ENCODE assay signal across 25 cellular contexts in the genomic region with DNA sequence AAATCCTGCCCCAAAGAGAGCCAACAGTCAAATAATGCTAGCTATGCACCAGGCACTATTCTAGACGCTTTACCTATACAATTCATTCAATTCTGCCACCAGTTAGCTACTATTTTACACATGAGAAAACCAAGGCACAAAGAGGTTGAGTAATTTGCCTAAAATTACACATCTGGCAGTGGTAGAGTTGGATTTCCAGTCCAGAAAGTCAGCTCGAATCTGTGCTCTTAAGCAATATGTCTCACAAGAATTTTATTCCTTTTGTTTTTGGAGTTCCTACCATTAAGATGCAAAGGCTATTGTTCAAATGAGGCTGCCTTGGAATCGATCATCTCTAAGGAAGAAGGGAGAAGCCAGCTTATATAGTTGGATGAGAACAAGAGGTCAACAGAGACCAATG.
DNase-seq lines count a peak whose midpoint lies in the region; ATAC-seq, FAIRE-seq and TF ChIP-seq lines count a peak whose summit lies in the region.
"Had no signal": no experiment of that assay in that cellular context is flagged by ENCODE, and none has a peak within 500 bp of the region (broad histone marks: within the 10 kb centered on the region; RNA-seq: fewer than 3 reads in every experiment).

No MANE protein-coding gene starts in this region.

- H3K79me2 ChIP-seq in ACC112 (ENCODE audit: control insufficient read depth, insufficient read depth, low read length, unreplicated experiment) (no peaks in the 10 kb centered on the region), GM23338 (replicated peaks; ENCODE audit: insufficient read depth) (no peaks in the 10 kb centered on the region), H1 (ENCODE audit: control insufficient read depth in 1 of 2, insufficient read depth in 2 of 2, low read length in 2 of 2) (no peaks in the 10 kb centered on the region)

- no peak overlapping the region for H3K9ac ChIP-seq in H1 (replicated peaks in 1 of 4; ENCODE audit: extremely low read depth in 1 of 4, low read depth in 3 of 4, low read length in 3 of 4)
- H3K9ac ChIP-seq in mesenchymal stem cell (ENCODE audit: low read length), result peak overlapping the region; percentile 20
- H3K9ac ChIP-seq: BLaER1 treated with 17β-estradiol and CSF1 and Interleukin-3, amounts not matched to agents 10 nM and 100 nM; KMS-11 had no signal

- TF ChIP-seq CTCF in GM23338 (conservative IDR thresholded peaks at IDR 0.05; ENCODE audit: low read depth in 2 of 2), result no peak
- TF ChIP-seq CTCF in H1 (IDR thresholded peaks at IDR 0.05; ENCODE audit: control extremely low read depth in 1 of 3, insufficient read depth in 1 of 3, low read depth in 1 of 3, low read length in 3 of 3), result no peak
- TF ChIP-seq CTCF in transverse colon (IDR thresholded peaks at IDR 0.05), result no peak

- POLR2A ChIA-PET in H1 (lab: Charles Lee; ENCODE audit: partially characterized antibody), result no interaction called here

- FAIRE-seq in H1 (lab: Jason Lieb, UNC), result no peak
- FAIRE-seq: A549, HTR-8/SVneo had no signal

- H3K4me1 Mint-ChIP-seq in GM23338, result no peaks in the 10 kb centered on the region
- H3K4me1 Mint-ChIP-seq: CD4-positive, alpha-beta memory T cell had no signal

- no peak overlapping the region for H3K27ac Mint-ChIP-seq in GM23338
- H3K27ac Mint-ChIP-seq: CD4-positive, alpha-beta memory T cell had no signal

- no peaks in the 10 kb centered on the region for H3F3A ChIP-seq in GM23338 (replicated peaks; ENCODE audit: low read depth)

- H2AK5ac ChIP-seq in H1 (ENCODE audit: low read depth, low read length) (no peak overlapping the region), mesenchymal stem cell (ENCODE audit: low read length, severe bottlenecking) (no peak overlapping the region)

- H3K14ac ChIP-seq in H1 (ENCODE audit: insufficient read length), result no peak overlapping the region
- no peak overlapping the region for H3K14ac ChIP-seq in mesenchymal stem cell (ENCODE audit: low read length in 2 of 2)

- H3K23ac ChIP-seq in H1 (ENCODE audit: insufficient read length) (no peak overlapping the region), mesenchymal stem cell (ENCODE audit: low read length in 2 of 2) (no peak overlapping the region)

- no peaks in the 10 kb centered on the region for H3K36me3 Mint-ChIP-seq in GM23338 (ENCODE audit: low read depth)
- H3K36me3 Mint-ChIP-seq: CD4-positive, alpha-beta memory T cell had no signal

- WGBS in H1 (ENCODE audit: extremely low coverage in 1 of 2, insufficient coverage in 1 of 2, insufficient read length in 1 of 2, insufficient replicate concordance in 2 of 2, low coverage in 1 of 2, low lambda C conversion rate in 2 of 2, missing lambda C conversion rate in 1 of 2), 2 experiments, result 59% methylated on average over 3 of the region's 3 CpGs; no CpG with 5 or more reads in 1 of the 2 experiments
- WGBS in mesenchymal stem cell, result 82% methylated on average over 3 of the region's 3 CpGs
- WGBS in transverse colon (ENCODE audit: low coverage in 1 of 2), 2 donors, result 48 to 60% methylated on average over 3 of the region's 3 CpGs

- H3K27ac ChIP-seq in ACC112 (ENCODE audit: low read depth, low read length), result no peak overlapping the region
- no peak overlapping the region for H3K27ac ChIP-seq in GM23338 (ENCODE audit: low read depth)
- no peak overlapping the region for H3K27ac ChIP-seq in H1 (ENCODE audit: low read depth, low read length)
- no peak overlapping the region for H3K27ac ChIP-seq in mesenchymal stem cell (ENCODE audit: low read length, poor library complexity, severe bottlenecking)
- no peak overlapping the region for H3K27ac ChIP-seq in transverse colon
- H3K27ac ChIP-seq: A549; BLaER1 treated with 17β-estradiol and CSF1 and Interleukin-3, amounts not matched to agents 10 nM and 100 nM; KMS-11; SJCRH30 had no signal

- H3K27me3 Mint-ChIP-seq in GM23338 (ENCODE audit: insufficient read depth, low read depth, poor library complexity), result no peaks in the 10 kb centered on the region
- H3K27me3 Mint-ChIP-seq: CD4-positive, alpha-beta memory T cell had no signal

- no peak overlapping the region for H3K18ac ChIP-seq in H1 (ENCODE audit: extremely low read depth, low read length)
- no peak overlapping the region for H3K18ac ChIP-seq in mesenchymal stem cell (ENCODE audit: low read depth in 1 of 2, low read length in 2 of 2)

- H4K20me1 ChIP-seq in GM23338 (replicated peaks; ENCODE audit: insufficient read depth) (no peaks in the 10 kb centered on the region), H1 (replicated peaks in 1 of 2; ENCODE audit: control insufficient read depth in 1 of 2, insufficient read depth in 2 of 2, low read length in 2 of 2) (no peaks in the 10 kb centered on the region)
- H4K20me1 ChIP-seq: BLaER1 treated with 17β-estradiol and CSF1 and Interleukin-3, amounts not matched to agents 10 nM and 100 nM had no signal

- TF ChIP-seq EP300 in H1 (IDR thresholded peaks at IDR 0.05; ENCODE audit: borderline replicate concordance in 1 of 2, low read depth in 2 of 2, low read length in 2 of 2) (no peak), transverse colon (IDR thresholded peaks at IDR 0.05; ENCODE audit: low read depth) (no peak)

- intact Hi-C loops in transverse colon (cut with DNase I; ENCODE audit: low total_unique reads), result no loop called here

- H3K56ac ChIP-seq in H1 (replicated peaks; ENCODE audit: insufficient read length, low read depth, low read length), result no peak overlapping the region

- H3K4me3 Mint-ChIP-seq in GM23338, result no peak overlapping the region
- H3K4me3 Mint-ChIP-seq: CD4-positive, alpha-beta memory T cell had no signal

- H3K4me2 ChIP-seq in GM23338 (no peak overlapping the region), H1 (ENCODE audit: insufficient read depth in 1 of 2, low read depth in 2 of 2, low read length in 2 of 2) (no peak overlapping the region), mesenchymal stem cell (ENCODE audit: low read length, poor library complexity, severe bottlenecking) (no peak overlapping the region)
- H3K4me2 ChIP-seq: A549; BLaER1 treated with 17β-estradiol and CSF1 and Interleukin-3, amounts not matched to agents 10 nM and 100 nM; KMS-11 had no signal

- H3K23me2 ChIP-seq in H1 (ENCODE audit: low read depth, low read length), result no peaks in the 10 kb centered on the region

- no peak overlapping the region for H3K4me3 ChIP-seq in ACC112 (ENCODE audit: low read depth, low read length)
- no peak overlapping the region for H3K4me3 ChIP-seq in GM23338
- no peak overlapping the region for H3K4me3 ChIP-seq in H1 (ENCODE audit: extremely low read depth in 1 of 4, insufficient read depth in 2 of 4, low read depth in 3 of 4, low read length in 4 of 4)
- H3K4me3 ChIP-seq in mesenchymal stem cell (ENCODE audit: insufficient read depth in 1 of 2, low read depth in 1 of 2, low read length in 2 of 2), result no peak overlapping the region
- no peak overlapping the region for H3K4me3 ChIP-seq in transverse colon
- H3K4me3 ChIP-seq: A549; BLaER1 treated with 17β-estradiol and CSF1 and Interleukin-3, amounts not matched to agents 10 nM and 100 nM; SJCRH30 had no signal

- no peak overlapping the region for H2BK20ac ChIP-seq in H1 (ENCODE audit: low read length)

- H2BK120ac ChIP-seq in H1 (replicated peaks; ENCODE audit: low read depth, low read length) (no peak overlapping the region), mesenchymal stem cell (ENCODE audit: low read depth, low read length) (no peak overlapping the region)

- no peak for DNase-seq in GM23338 (ENCODE audit: low spot score)
- DNase-seq in H1 (ENCODE audit: low read depth in 1 of 2, low spot score in 2 of 2), result no peak
- no peak for DNase-seq in mesenchymal stem cell
- no peak for DNase-seq in transverse colon
- no peak for DNase-seq in NCI-H1694 (lab: John Stamatoyannopoulos, UW)
- DNase-seq: Caco-2; CD4-positive, alpha-beta memory T cell; DMS 273 treated with DMSO at 0.1 percent for 48 hours; DMS79 treated with DMSO at 0.1 percent for 48 hours; HCEC 1CT; IMR-90; NCI-H1092 treated with DMSO at 0.1 percent for 48 hours; NCI-H1436 treated with DMSO at 0.1 percent for 48 hours; NCI-H2029; NCI-H2227 treated with DMSO at 0.1 percent for 48 hours; NCI-H510A; NCI-H748 treated with DMSO at 0.1 percent for 48 hours; SJCRH30 had no signal

- no peaks in the 10 kb centered on the region for H3K9me3 Mint-ChIP-seq in GM23338
- H3K9me3 Mint-ChIP-seq: CD4-positive, alpha-beta memory T cell had no signal

- ATAC-seq in GM23338 (no peak), GM21367 (IDR thresholded peaks at IDR 0.05; ENCODE audit: unreplicated experiment) (no peak)
- ATAC-seq: A549, Panc1 had no signal

- H3K27me3 ChIP-seq in ACC112 (ENCODE audit: insufficient read depth, low read length), result no peaks in the 10 kb centered on the region
- no peaks in the 10 kb centered on the region for H3K27me3 ChIP-seq in GM23338 (ENCODE audit: insufficient read depth)
- H3K27me3 ChIP-seq in H1 (replicated peaks in 1 of 4; ENCODE audit: control insufficient read depth in 3 of 4, extremely low read depth in 1 of 4, insufficient read depth in 3 of 4, low read length in 3 of 4), result no peaks in the 10 kb centered on the region
- no peaks in the 10 kb centered on the region for H3K27me3 ChIP-seq in mesenchymal stem cell (ENCODE audit: control insufficient read depth in 1 of 2, insufficient read depth in 1 of 2, low read length in 2 of 2)
- H3K27me3 ChIP-seq in transverse colon, result no peaks in the 10 kb centered on the region
- H3K27me3 ChIP-seq: BLaER1 treated with 17β-estradiol and CSF1 and Interleukin-3, amounts not matched to agents 10 nM and 100 nM; SJCRH30 had no signal

- H3K36me3 ChIP-seq in ACC112 (ENCODE audit: insufficient read depth, low read length) (no peaks in the 10 kb centered on the region), GM23338 (ENCODE audit: insufficient read depth) (no peaks in the 10 kb centered on the region), H1 (ENCODE audit: control insufficient read depth in 2 of 4, insufficient read depth in 4 of 4, low read length in 3 of 4) (no peaks in the 10 kb centered on the region), mesenchymal stem cell (ENCODE audit: control insufficient read depth in 1 of 2, insufficient read depth in 2 of 2, low read depth in 1 of 2, low read length in 2 of 2) (no peaks in the 10 kb centered on the region), transverse colon (no peaks in the 10 kb centered on the region)
- H3K36me3 ChIP-seq: BLaER1 treated with 17β-estradiol and CSF1 and Interleukin-3, amounts not matched to agents 10 nM and 100 nM; SJCRH30 had no signal

- H2AFZ ChIP-seq in ACC112 (ENCODE audit: low read length, unreplicated experiment) (peak overlapping the region; percentile 29), GM23338 (peak overlapping the region; percentile 3; the same call in 1 of the 2 replicates), H1 (ENCODE audit: low read length) (peak overlapping the region; percentile 75; the same call in 1 of the 2 replicates), mesenchymal stem cell (ENCODE audit: low read depth, low read length) (no peak overlapping the region)

- TF ChIP-seq RAD21 in H1 (IDR thresholded peaks at IDR 0.05 in 1 of 2, conservative IDR thresholded peaks at IDR 0.05 in 1 of 2; ENCODE audit: low read depth in 2 of 2, low read length in 2 of 2), result no peak

- H4K5ac ChIP-seq in H1 (ENCODE audit: insufficient read length, low read depth, low read length), result no peak overlapping the region

- H2BK15ac ChIP-seq in H1 (ENCODE audit: low read length), result no peak overlapping the region
- no peak overlapping the region for H2BK15ac ChIP-seq in mesenchymal stem cell (ENCODE audit: low read depth, poor library complexity, severe bottlenecking)

- H3K4ac ChIP-seq in H1 (replicated peaks; ENCODE audit: insufficient read length, low read depth, low read length) (no peak overlapping the region), mesenchymal stem cell (ENCODE audit: low read depth in 1 of 2, low read length in 2 of 2) (no peak overlapping the region)

- H3K9me2 ChIP-seq in GM23338 (ENCODE audit: insufficient read depth), result no peaks in the 10 kb centered on the region

- CTCF ChIA-PET in H1 (lab: Charles Lee; ENCODE audit: partially characterized antibody), result interaction anchor here (0.5 to 2.4 kb wide), 4 partner anchors 42 to 559 kb away, joined by 3 to 11 read pairs (median 4); no protein-coding TSS in a partner anchor

- H3K9me3 ChIP-seq in H1 (ENCODE audit: insufficient read depth in 2 of 2, low read depth in 1 of 2, low read length in 1 of 2), result no peaks in the 10 kb centered on the region
- no peaks in the 10 kb centered on the region for H3K9me3 ChIP-seq in mesenchymal stem cell (ENCODE audit: control insufficient read depth, low read length)
- no peaks in the 10 kb centered on the region for H3K9me3 ChIP-seq in transverse colon
- H3K9me3 ChIP-seq: A549; BLaER1 treated with 17β-estradiol and CSF1 and Interleukin-3, amounts not matched to agents 10 nM and 100 nM; Caco-2; SJCRH30 had no signal

- H3K4me1 ChIP-seq in ACC112 (ENCODE audit: control insufficient read depth, insufficient read depth, low read length, unreplicated experiment) (no peaks in the 10 kb centered on the region), GM23338 (ENCODE audit: insufficient read depth) (no peaks in the 10 kb centered on the region), H1 (replicated peaks in 1 of 4; ENCODE audit: control insufficient read depth in 3 of 4, insufficient read depth in 4 of 4, low read length in 3 of 4) (no peaks in the 10 kb centered on the region), mesenchymal stem cell (ENCODE audit: control insufficient read depth, insufficient read depth, low read depth, low read length) (peaks cover 3% of the 10 kb centered on the region), transverse colon (no peaks in the 10 kb centered on the region)
- H3K4me1 ChIP-seq: A549, Caco-2, SJCRH30 had no signal

- H2BK12ac ChIP-seq in H1 (ENCODE audit: low read depth, low read length) (no peak overlapping the region), mesenchymal stem cell (ENCODE audit: low read length in 2 of 2) (no peak overlapping the region)

- H4K91ac ChIP-seq in H1 (replicated peaks; ENCODE audit: insufficient read length, low read length), result no peak overlapping the region
- no peak overlapping the region for H4K91ac ChIP-seq in mesenchymal stem cell (ENCODE audit: low read length)

- in situ Hi-C loops in transverse colon (cut with MboI; ENCODE audit: low pct_ligation_motif_present in 1 of 4, low pct_unique_long_range_greater_than_20kb in 1 of 4, low sequenced_read_pairs in 3 of 4), result no loop called here

- H2BK5ac ChIP-seq in H1 (ENCODE audit: low read depth, low read length) (no peak overlapping the region), mesenchymal stem cell (ENCODE audit: low read depth, low read length, poor library complexity, severe bottlenecking) (no peak overlapping the region)

- TF ChIP-seq POLR2A in H1 (IDR thresholded peaks at IDR 0.05; ENCODE audit: control extremely low read depth in 1 of 2, low read depth in 2 of 2, low read length in 2 of 2), result no peak
- no peak for TF ChIP-seq POLR2A in transverse colon (IDR thresholded peaks at IDR 0.05)

- H4K8ac ChIP-seq in H1 (ENCODE audit: extremely low read depth, insufficient read depth, low read length) (no peak overlapping the region), mesenchymal stem cell (ENCODE audit: low read length) (no peak overlapping the region)

- H3K79me1 ChIP-seq in H1 (ENCODE audit: low read depth, low read length) (no peaks in the 10 kb centered on the region), mesenchymal stem cell (replicated peaks; ENCODE audit: low read length, poor library complexity, severe bottlenecking) (no peaks in the 10 kb centered on the region)
